In the genomic region with DNA sequence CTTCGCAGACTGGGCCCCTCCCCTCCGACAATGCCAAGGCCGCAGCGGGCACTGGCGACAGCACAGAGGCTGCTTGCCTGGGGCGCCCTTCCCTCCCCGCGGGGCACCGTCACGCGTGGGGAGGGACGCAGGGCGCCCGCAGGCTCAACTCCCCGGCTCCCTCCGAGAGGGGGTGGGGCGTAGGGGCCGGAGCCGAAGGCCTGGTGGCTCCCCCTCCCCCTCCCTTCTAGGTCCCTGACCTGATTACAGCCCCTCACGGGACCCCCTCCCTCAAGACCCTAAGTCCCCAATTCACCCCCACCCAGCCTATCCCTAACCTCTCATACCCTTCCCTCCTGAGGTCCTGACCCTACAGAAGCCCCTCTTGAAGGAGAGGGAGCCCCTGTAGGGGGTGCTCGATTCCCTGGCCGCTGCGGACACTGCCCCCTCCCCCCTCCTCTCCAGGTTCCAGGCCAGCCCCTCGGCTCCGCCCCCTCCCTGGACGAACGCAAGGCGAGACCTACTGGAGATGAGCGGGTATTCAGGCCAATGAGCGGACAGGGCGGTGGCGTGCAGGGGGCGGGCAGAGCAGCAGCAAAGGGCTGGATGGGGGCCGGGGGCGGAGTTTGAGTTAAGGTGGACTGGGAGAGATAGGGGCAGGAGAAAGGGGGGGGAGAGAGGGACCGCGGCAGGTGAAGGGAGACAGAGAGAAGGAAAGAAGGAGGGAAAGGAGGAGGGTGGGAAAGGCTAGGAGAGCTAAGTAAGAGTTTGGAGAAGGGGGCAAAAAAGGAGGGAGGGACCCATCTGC, we compare ENCODE assay signal across 1 cellular context.
A peak's percentile ranks its signal among the peaks of the same experiment; 100 is the strongest.
TF ChIP-seq lines count a peak whose summit lies in the region.

No MANE protein-coding gene starts in this region.

TF ChIP-seq in HepG2, 621 proteins besides CTCF, POLR2A, EP300 and RAD21 (continued from another document and continues in another):
- TF ChIP-seq PHF8 (CRISPR knock-in tag; IDR thresholded peaks at IDR 0.05) (peak; percentile 60), BHLHE40 (IDR thresholded peaks at IDR 0.05; ENCODE audit: low read length) (peak; percentile 89), EEA1 (CRISPR knock-in tag; IDR thresholded peaks at IDR 0.05; ENCODE audit: borderline replicate concordance) (no peak), MIER2 (CRISPR knock-in tag; IDR thresholded peaks at IDR 0.05) (no peak), ZNF549 (CRISPR knock-in tag; IDR thresholded peaks at IDR 0.05) (no peak), HMGA1 (CRISPR knock-in tag; conservative IDR thresholded peaks at IDR 0.05) (no peak), ZNF749 (CRISPR knock-in tag; IDR thresholded peaks at IDR 0.05; ENCODE audit: borderline replicate concordance) (no peak), MXI1 (IDR thresholded peaks at IDR 0.05; ENCODE audit: borderline replicate concordance, low read depth, low read length) (peak; percentile 52; the same call in 1 of the 3 replicates), ZNF441 (CRISPR knock-in tag; IDR thresholded peaks at IDR 0.05; ENCODE audit: borderline replicate concordance) (no peak), RNF2 (conservative IDR thresholded peaks at IDR 0.05; ENCODE audit: low read depth) (no peak), MED1 (CRISPR knock-in tag; IDR thresholded peaks at IDR 0.05) (no peak), ZNF556 (CRISPR knock-in tag; IDR thresholded peaks at IDR 0.05; ENCODE audit: borderline replicate concordance) (no peak; the same call in 1 of the 2 replicates), NR2F1 (CRISPR knock-in tag; IDR thresholded peaks at IDR 0.05) (peak in 1 of 2 experiments; percentile 14; a peak in 1 of 4 replicates), EHMT2 (IDR thresholded peaks at IDR 0.05; ENCODE audit: borderline replicate concordance, low read depth, low read length) (no peak), ZNF577 (CRISPR knock-in tag; IDR thresholded peaks at IDR 0.05; ENCODE audit: borderline replicate concordance, low read depth) (no peak), ZNF10 (CRISPR knock-in tag; IDR thresholded peaks at IDR 0.05; ENCODE audit: borderline replicate concordance, low read depth) (no peak), YY1 (IDR thresholded peaks at IDR 0.05; ENCODE audit: insufficient read depth, insufficient replicate concordance, low read depth, low read length) (peak; percentile 11), ZFP36L1 (CRISPR knock-in tag; IDR thresholded peaks at IDR 0.05) (peak; percentile 17; the same call in 1 of the 2 replicates), NFIB (CRISPR knock-in tag; IDR thresholded peaks at IDR 0.05; ENCODE audit: borderline replicate concordance) (no peak), ARNT (IDR thresholded peaks at IDR 0.05) (no peak), ZNF230 (CRISPR knock-in tag; IDR thresholded peaks at IDR 0.05) (no peak), ZNF569 (CRISPR knock-in tag; IDR thresholded peaks at IDR 0.05; ENCODE audit: borderline replicate concordance) (no peak), JDP2 (CRISPR knock-in tag; IDR thresholded peaks at IDR 0.05; ENCODE audit: borderline replicate concordance) (no peak), SAFB2 (CRISPR knock-in tag; IDR thresholded peaks at IDR 0.05; ENCODE audit: borderline replicate concordance, low read depth) (no peak), NFKB2 (CRISPR knock-in tag; IDR thresholded peaks at IDR 0.05; ENCODE audit: borderline replicate concordance) (peak; percentile 64; the same call in 1 of the 2 replicates), CHD4 (IDR thresholded peaks at IDR 0.05; ENCODE audit: borderline replicate concordance, low read length) (0 out of 2 replicates have a peak, but pooled peaks have one; percentile 36), ZNF260 (CRISPR knock-in tag; IDR thresholded peaks at IDR 0.05; ENCODE audit: borderline replicate concordance, low read depth) (no peak), ZFY (CRISPR knock-in tag; IDR thresholded peaks at IDR 0.05) (0 out of 2 replicates have a peak, but pooled peaks have one; percentile 3), MAFG (CRISPR knock-in tag; IDR thresholded peaks at IDR 0.05) (no peak), HNRNPK (IDR thresholded peaks at IDR 0.05; ENCODE audit: low read depth, low read length, poor library complexity, severe bottlenecking) (no peak), SSRP1 (CRISPR knock-in tag; IDR thresholded peaks at IDR 0.05) (no peak), SAP130 (CRISPR knock-in tag; IDR thresholded peaks at IDR 0.05; ENCODE audit: low read depth) (no peak; the same call in 1 of the 2 replicates), KAT8 (CRISPR knock-in tag; IDR thresholded peaks at IDR 0.05) (no peak), FOSL2 (CRISPR knock-in tag; IDR thresholded peaks at IDR 0.05) (no peak), ELF3 (CRISPR knock-in tag; IDR thresholded peaks at IDR 0.05) (0 out of 2 replicates have a peak, but pooled peaks have one; percentile 15), BORCS8-MEF2B (CRISPR knock-in tag; IDR thresholded peaks at IDR 0.05) (no peak), SNRNP70 (IDR thresholded peaks at IDR 0.05; ENCODE audit: low read depth, low read length) (no peak), SCMH1 (CRISPR knock-in tag; IDR thresholded peaks at IDR 0.05; ENCODE audit: borderline replicate concordance) (no peak), HDAC6 (IDR thresholded peaks at IDR 0.05; ENCODE audit: low read depth, low read length) (no peak), ZNF567 (CRISPR knock-in tag; IDR thresholded peaks at IDR 0.05; ENCODE audit: borderline replicate concordance) (no peak), RXRB (CRISPR knock-in tag; IDR thresholded peaks at IDR 0.05; ENCODE audit: borderline replicate concordance) (peak; percentile 15; the same call in 1 of the 2 replicates), ZNF124 (CRISPR knock-in tag; IDR thresholded peaks at IDR 0.05) (no peak), ATF1 (CRISPR knock-in tag; IDR thresholded peaks at IDR 0.05) (no peak), HNF4G (IDR thresholded peaks at IDR 0.05; ENCODE audit: borderline replicate concordance, low read depth, low read length) (no peak), HNF4G (CRISPR knock-in tag; IDR thresholded peaks at IDR 0.05; ENCODE audit: borderline replicate concordance, low read depth) (no peak), ZFP91 (CRISPR knock-in tag; IDR thresholded peaks at IDR 0.05; ENCODE audit: borderline replicate concordance) (no peak), ZNF512 (CRISPR knock-in tag; IDR thresholded peaks at IDR 0.05) (no peak), GFI1 (CRISPR knock-in tag; IDR thresholded peaks at IDR 0.05; ENCODE audit: borderline replicate concordance) (no peak), KDM5B (CRISPR knock-in tag; IDR thresholded peaks at IDR 0.05; ENCODE audit: borderline replicate concordance) (no peak), DBP (CRISPR knock-in tag; IDR thresholded peaks at IDR 0.05; ENCODE audit: not compliant biosample characterization) (no peak), YEATS4 (CRISPR knock-in tag; IDR thresholded peaks at IDR 0.05; ENCODE audit: borderline replicate concordance) (no peak), ZNF431 (CRISPR knock-in tag; IDR thresholded peaks at IDR 0.05; ENCODE audit: borderline replicate concordance, low read depth) (no peak), MAF1 (CRISPR knock-in tag; IDR thresholded peaks at IDR 0.05; ENCODE audit: borderline replicate concordance) (0 out of 2 replicates have a peak, but pooled peaks have one; percentile 27), MYC (CRISPR knock-in tag; IDR thresholded peaks at IDR 0.05; ENCODE audit: borderline replicate concordance) (no peak), GATAD2A (CRISPR knock-in tag; IDR thresholded peaks at IDR 0.05) (0 out of 2 replicates have a peak, but pooled peaks have one; percentile 0), KDM3A (CRISPR knock-in tag; IDR thresholded peaks at IDR 0.05; ENCODE audit: low read depth) (0 out of 2 replicates have a peak, but pooled peaks have one; percentile 25), ZNF3 (CRISPR knock-in tag; IDR thresholded peaks at IDR 0.05) (no peak), ZNF713 (CRISPR knock-in tag; IDR thresholded peaks at IDR 0.05) (no peak), ZSCAN31 (CRISPR knock-in tag; IDR thresholded peaks at IDR 0.05; ENCODE audit: low read depth) (peak; percentile 45; the same call in 1 of the 2 replicates)
- TF ChIP-seq, protein P1, sequence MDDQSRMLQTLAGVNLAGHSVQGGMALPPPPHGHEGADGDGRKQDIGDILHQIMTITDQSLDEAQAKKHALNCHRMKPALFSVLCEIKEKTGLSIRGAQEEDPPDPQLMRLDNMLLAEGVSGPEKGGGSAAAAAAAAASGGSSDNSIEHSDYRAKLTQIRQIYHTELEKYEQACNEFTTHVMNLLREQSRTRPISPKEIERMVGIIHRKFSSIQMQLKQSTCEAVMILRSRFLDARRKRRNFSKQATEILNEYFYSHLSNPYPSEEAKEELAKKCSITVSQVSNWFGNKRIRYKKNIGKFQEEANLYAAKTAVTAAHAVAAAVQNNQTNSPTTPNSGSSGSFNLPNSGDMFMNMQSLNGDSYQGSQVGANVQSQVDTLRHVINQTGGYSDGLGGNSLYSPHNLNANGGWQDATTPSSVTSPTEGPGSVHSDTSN (CRISPR knock-in tag; IDR thresholded peaks at IDR 0.05; ENCODE audit: borderline replicate concordance), result no peak
- TF ChIP-seq, protein P2, sequence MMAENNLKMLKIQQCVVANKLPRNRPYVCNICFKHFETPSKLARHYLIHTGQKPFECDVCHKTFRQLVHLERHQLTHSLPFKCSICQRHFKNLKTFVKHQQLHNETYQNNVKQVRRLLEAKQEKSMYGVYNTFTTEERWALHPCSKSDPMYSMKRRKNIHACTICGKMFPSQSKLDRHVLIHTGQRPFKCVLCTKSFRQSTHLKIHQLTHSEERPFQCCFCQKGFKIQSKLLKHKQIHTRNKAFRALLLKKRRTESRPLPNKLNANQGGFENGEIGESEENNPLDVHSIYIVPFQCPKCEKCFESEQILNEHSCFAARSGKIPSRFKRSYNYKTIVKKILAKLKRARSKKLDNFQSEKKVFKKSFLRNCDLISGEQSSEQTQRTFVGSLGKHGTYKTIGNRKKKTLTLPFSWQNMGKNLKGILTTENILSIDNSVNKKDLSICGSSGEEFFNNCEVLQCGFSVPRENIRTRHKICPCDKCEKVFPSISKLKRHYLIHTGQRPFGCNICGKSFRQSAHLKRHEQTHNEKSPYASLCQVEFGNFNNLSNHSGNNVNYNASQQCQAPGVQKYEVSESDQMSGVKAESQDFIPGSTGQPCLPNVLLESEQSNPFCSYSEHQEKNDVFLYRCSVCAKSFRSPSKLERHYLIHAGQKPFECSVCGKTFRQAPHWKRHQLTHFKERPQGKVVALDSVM (CRISPR knock-in tag; IDR thresholded peaks at IDR 0.05), result no peak
- TF ChIP-seq, protein P3, sequence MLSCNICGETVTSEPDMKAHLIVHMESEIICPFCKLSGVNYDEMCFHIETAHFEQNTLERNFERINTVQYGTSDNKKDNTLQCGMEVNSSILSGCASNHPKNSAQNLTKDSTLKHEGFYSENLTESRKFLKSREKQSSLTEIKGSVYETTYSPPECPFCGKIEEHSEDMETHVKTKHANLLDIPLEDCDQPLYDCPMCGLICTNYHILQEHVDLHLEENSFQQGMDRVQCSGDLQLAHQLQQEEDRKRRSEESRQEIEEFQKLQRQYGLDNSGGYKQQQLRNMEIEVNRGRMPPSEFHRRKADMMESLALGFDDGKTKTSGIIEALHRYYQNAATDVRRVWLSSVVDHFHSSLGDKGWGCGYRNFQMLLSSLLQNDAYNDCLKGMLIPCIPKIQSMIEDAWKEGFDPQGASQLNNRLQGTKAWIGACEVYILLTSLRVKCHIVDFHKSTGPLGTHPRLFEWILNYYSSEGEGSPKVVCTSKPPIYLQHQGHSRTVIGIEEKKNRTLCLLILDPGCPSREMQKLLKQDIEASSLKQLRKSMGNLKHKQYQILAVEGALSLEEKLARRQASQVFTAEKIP (CRISPR knock-in tag; IDR thresholded peaks at IDR 0.05; ENCODE audit: borderline replicate concordance), result no peak
- TF ChIP-seq, protein P4, sequence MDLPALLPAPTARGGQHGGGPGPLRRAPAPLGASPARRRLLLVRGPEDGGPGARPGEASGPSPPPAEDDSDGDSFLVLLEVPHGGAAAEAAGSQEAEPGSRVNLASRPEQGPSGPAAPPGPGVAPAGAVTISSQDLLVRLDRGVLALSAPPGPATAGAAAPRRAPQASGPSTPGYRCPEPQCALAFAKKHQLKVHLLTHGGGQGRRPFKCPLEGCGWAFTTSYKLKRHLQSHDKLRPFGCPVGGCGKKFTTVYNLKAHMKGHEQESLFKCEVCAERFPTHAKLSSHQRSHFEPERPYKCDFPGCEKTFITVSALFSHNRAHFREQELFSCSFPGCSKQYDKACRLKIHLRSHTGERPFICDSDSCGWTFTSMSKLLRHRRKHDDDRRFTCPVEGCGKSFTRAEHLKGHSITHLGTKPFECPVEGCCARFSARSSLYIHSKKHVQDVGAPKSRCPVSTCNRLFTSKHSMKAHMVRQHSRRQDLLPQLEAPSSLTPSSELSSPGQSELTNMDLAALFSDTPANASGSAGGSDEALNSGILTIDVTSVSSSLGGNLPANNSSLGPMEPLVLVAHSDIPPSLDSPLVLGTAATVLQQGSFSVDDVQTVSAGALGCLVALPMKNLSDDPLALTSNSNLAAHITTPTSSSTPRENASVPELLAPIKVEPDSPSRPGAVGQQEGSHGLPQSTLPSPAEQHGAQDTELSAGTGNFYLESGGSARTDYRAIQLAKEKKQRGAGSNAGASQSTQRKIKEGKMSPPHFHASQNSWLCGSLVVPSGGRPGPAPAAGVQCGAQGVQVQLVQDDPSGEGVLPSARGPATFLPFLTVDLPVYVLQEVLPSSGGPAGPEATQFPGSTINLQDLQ (CRISPR knock-in tag; IDR thresholded peaks at IDR 0.05), result no peak
